Comparison of ENCODE assay signal across 8 cellular contexts in genomic region chr5:142356716-142357468, GRCh38. TPM values are rescaled to one million over a fixed set of nuclear protein-coding genes. Genes with fewer than 3 reads are reported as not detected.
DNase-seq lines count a peak whose midpoint lies in the region; ATAC-seq and TF ChIP-seq lines count a peak whose summit lies in the region.

No MANE protein-coding gene starts in this region.

- H3K36me3 ChIP-seq in duodenal mucosa (ENCODE audit: control insufficient read depth in 1 of 2, insufficient read depth in 2 of 2, low read length in 2 of 2), result no peaks in the 10 kb centered on the region

- H3K4me3 ChIP-seq in duodenal mucosa (ENCODE audit: low read depth in 1 of 2, low read length in 2 of 2), result peak overlapping the region; percentile 53 to 67
- H3K4me3 ChIP-seq in lower leg skin (ENCODE audit: low read depth, poor library complexity, severe bottlenecking), result peak overlapping the region; percentile 47

- WGBS in lower leg skin, 2 donors, result 0 to 1% methylated on average over 35 to 70 of the region's 82 CpGs

- H3K27ac ChIP-seq in duodenal mucosa (ENCODE audit: low read depth, low read length), result peak overlapping the region; percentile 74

- peak overlapping the region; percentile 43 to 64 for H3K9ac ChIP-seq in duodenal mucosa (ENCODE audit: low read depth in 1 of 2, low read length in 2 of 2)

- DNase-seq in AML-193 (lab: John Stamatoyannopoulos, UW), result peak; percentile 64 to 74
- peak; percentile 19 to 86 for DNase-seq in NCI-H526 (lab: John Stamatoyannopoulos, UW)
- DNase-seq in activated CD4-positive, alpha-beta T cell treated with anti-CD3 and anti-CD28 coated beads, Interleukin-2, amount 50 U/mL, for 48 hours, result peak; percentile 89 to 91
- peak; percentile 78 to 97 for DNase-seq in lower leg skin (ENCODE audit: low spot score in 2 of 2)
- DNase-seq in stimulated activated CD4-positive, alpha-beta T cell treated with anti-CD3 and anti-CD28 coated beads, Interleukin-4, amount 100 ng/mL, for 24 hours, result peak; percentile 90

- peaks cover 0 to 4% of the 10 kb centered on the region in 2 donors for H3K27me3 ChIP-seq in duodenal mucosa (ENCODE audit: control insufficient read depth in 1 of 2, insufficient read depth in 2 of 2, low read length in 2 of 2)

- no peak for TF ChIP-seq CTCF in lower leg skin (IDR thresholded peaks at IDR 0.05)

- in situ Hi-C loops in GM18951 (cut with MboI; ENCODE audit: low sequenced_read_pairs, unreplicated experiment), result no loop called here

- TF ChIP-seq POLR2A in GM18951 (IDR thresholded peaks at IDR 0.05; ENCODE audit: extremely low read depth, insufficient read depth, insufficient read length) (peak; percentile 93), lower leg skin (IDR thresholded peaks at IDR 0.05) (no peak)

- H3K4me1 ChIP-seq in duodenal mucosa (ENCODE audit: control insufficient read depth in 1 of 2, insufficient read depth in 2 of 2, low read length in 2 of 2), result peaks cover 24 to 27% of the 10 kb centered on the region in 2 donors

- ATAC-seq in HG03159 (IDR thresholded peaks at IDR 0.05; ENCODE audit: unreplicated experiment), result peak; percentile 94

- no peaks in the 10 kb centered on the region for H3K9me3 ChIP-seq in duodenal mucosa (ENCODE audit: control insufficient read depth in 1 of 2, low read length in 2 of 2)

- intact Hi-C loops in lower leg skin (cut with DNase I; ENCODE audit: low total_unique reads), result no loop called here

RNA-seq across cellular contexts. Expression of gene SPRY4, which starts 32.1 kb away (rescaled TPM):
- 10 to 100 TPM in 1 of 4 donors, 1 to 10 TPM in 3; 2.4 to 11.0 (median 6.0) TPM for total RNA-seq in lower leg skin

Comparison
In these comparisons a context has a peak if more than half of its experiments do, and no peak if none do; other contexts are left out.
1. Peak in every context shown above with its lines: DNase-seq, ATAC-seq, H3K4me3 ChIP-seq and H3K27ac ChIP-seq.